In genomic region chr10:124015991-124016390, GRCh38 we compare ENCODE assay signal across 24 cellular contexts.
A peak's percentile ranks its signal among the peaks of the same experiment; 100 is the strongest.
DNase-seq lines count a peak whose midpoint lies in the region; FAIRE-seq and TF ChIP-seq lines count a peak whose summit lies in the region.
"Had no signal": no experiment of that assay in that cellular context is flagged by ENCODE, and none has a peak within 500 bp of the region (broad histone marks: within the 10 kb centered on the region; RNA-seq: fewer than 3 reads in every experiment).

No MANE protein-coding gene starts in this region.

- no peak overlapping the region for H2AFZ ChIP-seq in osteoblast (ENCODE audit: low read length)

- H3K36me3 ChIP-seq in BLaER1 (peaks cover 95% of the 10 kb centered on the region), kidney (ENCODE audit: control insufficient read depth in 1 of 2, insufficient read depth in 2 of 2, low read length in 2 of 2) (no peaks in the 10 kb centered on the region), osteoblast (ENCODE audit: insufficient read depth, low read length) (no peaks in the 10 kb centered on the region)
- H3K36me3 ChIP-seq: HAP-1 had no signal

- no peak for FAIRE-seq in kidney (lab: Jason Lieb, UNC)
- FAIRE-seq: A549, GM12891, K562 had no signal

- H3K4me1 Mint-ChIP-seq in activated CD4-positive, alpha-beta T cell treated with anti-CD3 and anti-CD28 coated beads, Interleukin-2, amount 10 ng/mL, durations not matched to agents 7 days and 5 days: no peaks in the 10 kb centered on the region
- H3K4me1 Mint-ChIP-seq: CD4-positive, CD25-positive, alpha-beta regulatory T cell; CD8-positive, alpha-beta memory T cell had no signal

- no peak overlapping the region; the same call in 1 of the 2 replicates for H3K4me3 ChIP-seq in BLaER1
- H3K4me3 ChIP-seq in kidney (ENCODE audit: low read length in 2 of 2): no peak overlapping the region
- no peak overlapping the region for H3K4me3 ChIP-seq in osteoblast (ENCODE audit: insufficient read depth, low read length)
- H3K4me3 ChIP-seq: A549, HAP-1, K562 had no signal

- no peaks in the 10 kb centered on the region for H3K79me2 ChIP-seq in osteoblast (ENCODE audit: insufficient read depth, low read length)

- TF ChIP-seq CTCF in RWPE1 (conservative IDR thresholded peaks at IDR 0.05; ENCODE audit: low read depth) (no peak), kidney (IDR thresholded peaks at IDR 0.05; ENCODE audit: borderline replicate concordance, extremely low read depth, insufficient read depth) (no peak), osteoblast (IDR thresholded peaks at IDR 0.05; ENCODE audit: extremely low read depth, low read depth, low read length) (no peak)

- H3K27ac ChIP-seq in BLaER1 (0 out of 2 replicates have a peak overlapping the region, but pooled peaks have one; percentile 35), RWPE1 (0 out of 2 replicates have a peak overlapping the region, but pooled peaks have one; percentile 23), kidney (ENCODE audit: low read depth in 2 of 2, low read length in 2 of 2) (no peak overlapping the region), osteoblast (ENCODE audit: low read depth, low read length) (no peak overlapping the region)
- H3K27ac ChIP-seq: 22Rv1, A549, HL-60 had no signal

- no peaks in the 10 kb centered on the region for H3K36me3 Mint-ChIP-seq in activated CD4-positive, alpha-beta T cell treated with anti-CD3 and anti-CD28 coated beads, Interleukin-2, amount 10 ng/mL, durations not matched to agents 7 days and 5 days (ENCODE audit: low read depth)
- H3K36me3 Mint-ChIP-seq: CD4-positive, CD25-positive, alpha-beta regulatory T cell; CD8-positive, alpha-beta memory T cell had no signal

- H3K4me2 ChIP-seq in BLaER1 (peak overlapping the region; percentile 69), osteoblast (ENCODE audit: insufficient read depth, low read length) (no peak overlapping the region)
- H3K4me2 ChIP-seq: A549 had no signal

- peaks cover 97% of the 10 kb centered on the region for H4K20me1 ChIP-seq in BLaER1
- H4K20me1 ChIP-seq in osteoblast (ENCODE audit: insufficient read depth, low read length): no peaks in the 10 kb centered on the region

- no peaks in the 10 kb centered on the region for H3K27me3 Mint-ChIP-seq in activated CD4-positive, alpha-beta T cell treated with anti-CD3 and anti-CD28 coated beads, Interleukin-2, amount 10 ng/mL, durations not matched to agents 7 days and 5 days

- POLR2A ChIA-PET in RWPE1 (lab: Yijun Ruan, JAX; ENCODE audit: low non-redundant PET): no interaction called here
- POLR2A ChIA-PET in activated CD4-positive, alpha-beta T cell treated with anti-CD3 and anti-CD28 coated beads, Interleukin-2, amount 10 ng/mL, durations not matched to agents 7 days and 5 days (lab: Charles Lee): no interaction called here

- H3K9me3 ChIP-seq in BLaER1 (peaks cover 17% of the 10 kb centered on the region), kidney (ENCODE audit: control insufficient read depth in 1 of 2, low read length in 2 of 2) (peaks cover 0 to 4% of the 10 kb centered on the region in 2 donors), osteoblast (ENCODE audit: low read depth, low read length) (no peaks in the 10 kb centered on the region)
- H3K9me3 ChIP-seq: A549, HAP-1 had no signal

- CTCF ChIA-PET in RWPE1 (lab: Yijun Ruan, JAX): no interaction called here
- CTCF ChIA-PET in activated CD4-positive, alpha-beta T cell treated with anti-CD3 and anti-CD28 coated beads, Interleukin-2, amount 10 ng/mL, durations not matched to agents 7 days and 5 days (lab: Charles Lee): no interaction called here

- H3K4me3 Mint-ChIP-seq in activated CD4-positive, alpha-beta T cell treated with anti-CD3 and anti-CD28 coated beads, Interleukin-2, amount 10 ng/mL, durations not matched to agents 7 days and 5 days: no peak overlapping the region
- H3K4me3 Mint-ChIP-seq: CD4-positive, CD25-positive, alpha-beta regulatory T cell; CD8-positive, alpha-beta memory T cell had no signal

- DNase-seq in RWPE1 (ENCODE audit: low spot score) (no peak), kidney (peak; percentile 37), osteoblast (ENCODE audit: insufficient read length, low spot score, missing footprints) (peak; percentile 39), hepatic stellate cell (ENCODE audit: low spot score) (no peak), ecto neural progenitor cell (ENCODE audit: low spot score) (no peak)
- no peak for DNase-seq in activated CD4-positive, alpha-beta T cell treated with anti-CD3 and anti-CD28 coated beads, Interleukin-2, amount 10 ng/mL, durations not matched to agents 7 days and 5 days
- DNase-seq in effector CD4-positive, alpha-beta T cell: no peak
- DNase-seq: AML-193; CD4-positive, CD25-positive, alpha-beta regulatory T cell; COR-L47; DMS 273 treated with DMSO at 0.1 percent for 48 hours; DMS53; DND-41; EL; GOT3; IMR-90 had no signal

- H3K27me3 ChIP-seq in BLaER1 (no peaks in the 10 kb centered on the region), osteoblast (ENCODE audit: insufficient read depth, low read length) (no peaks in the 10 kb centered on the region)

- no peak overlapping the region for H3K27ac Mint-ChIP-seq in activated CD4-positive, alpha-beta T cell treated with anti-CD3 and anti-CD28 coated beads, Interleukin-2, amount 10 ng/mL, durations not matched to agents 7 days and 5 days
- H3K27ac Mint-ChIP-seq: CD4-positive, CD25-positive, alpha-beta regulatory T cell had no signal

- H3K4me1 ChIP-seq in BLaER1 (peaks cover 86% of the 10 kb centered on the region), kidney (ENCODE audit: control insufficient read depth in 1 of 2, insufficient read depth in 1 of 2, low read depth in 1 of 2, low read length in 2 of 2) (no peaks in the 10 kb centered on the region), osteoblast (ENCODE audit: insufficient read depth, low read length) (peaks cover 4% of the 10 kb centered on the region)
- H3K4me1 ChIP-seq: A549, HAP-1 had no signal

- intact Hi-C loops in kidney (cut with DNase I): no loop called here

- 0 out of 2 replicates have a peak overlapping the region, but pooled peaks have one; percentile 45 for H3K9ac ChIP-seq in BLaER1
- no peak overlapping the region for H3K9ac ChIP-seq in kidney (ENCODE audit: low read length in 2 of 2)

- H3K9me3 Mint-ChIP-seq in activated CD4-positive, alpha-beta T cell treated with anti-CD3 and anti-CD28 coated beads, Interleukin-2, amount 10 ng/mL, durations not matched to agents 7 days and 5 days: peaks cover 8% of the 10 kb centered on the region

Comparison
In these comparisons a context has a peak if more than half of its experiments do, and no peak if none do; other contexts are left out.
1. H3K27ac ChIP-seq: peak in BLaER1 (single experiment) and RWPE1 (single experiment); none in kidney (0 of 2) and osteoblast (single experiment).
2. DNase-seq: peak in kidney (single experiment) and osteoblast (single experiment); none in RWPE1 (single experiment), activated CD4-positive, alpha-beta T cell treated with anti-CD3 and anti-CD28 coated beads, Interleukin-2, amount 10 ng/mL, durations not matched to agents 7 days and 5 days (single experiment), hepatic stellate cell (single experiment), ecto neural progenitor cell (single experiment) and effector CD4-positive, alpha-beta T cell (single experiment).